Comparison of ENCODE assay signal across 13 cellular contexts in the genomic region with DNA sequence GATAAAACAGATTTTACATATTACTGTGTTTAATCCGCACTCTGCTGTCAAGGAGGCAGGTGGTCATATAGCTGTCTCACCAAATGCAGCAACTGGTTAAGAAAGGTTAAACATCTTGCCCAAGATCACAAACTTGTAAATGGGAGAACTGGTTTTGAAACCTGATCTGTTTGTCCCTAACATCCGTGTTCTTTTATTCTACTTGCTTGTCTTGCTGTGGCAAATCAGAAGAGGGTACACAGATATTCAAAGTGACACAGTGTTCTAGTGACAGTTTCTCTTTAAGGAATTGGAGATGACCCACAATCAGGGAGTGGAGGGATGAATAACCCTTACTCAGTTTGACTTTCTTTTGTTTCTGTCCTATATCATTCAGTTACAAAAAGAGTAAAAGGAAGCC.
"Had no signal": no experiment of that assay in that cellular context is flagged by ENCODE, and none has a peak within 500 bp of the region (broad histone marks: within the 10 kb centered on the region; RNA-seq: fewer than 3 reads in every experiment).

No MANE protein-coding gene starts in this region.

- H3K27me3 Mint-ChIP-seq: activated naive CD4-positive, alpha-beta T cell treated with anti-CD3 and anti-CD28 coated beads, Interleukin-2, amount 50 U/mL, for 24 hours had no signal

- H3K36me3 ChIP-seq: neural progenitor cell, pancreas had no signal

- H3K27ac Mint-ChIP-seq: activated naive CD4-positive, alpha-beta T cell treated with anti-CD3 and anti-CD28 coated beads, Interleukin-2, amount 50 U/mL, for 24 hours; mesothelial cell of epicardium; neural progenitor cell had no signal

- FAIRE-seq: pancreas, urothelium cell line had no signal

- H3K4me3 ChIP-seq: coronary artery, neural progenitor cell, pancreas, skin epidermis had no signal

- H3K9me3 ChIP-seq: pancreas had no signal

- H3K4me1 ChIP-seq: pancreas had no signal

- H3K9ac ChIP-seq: neural progenitor cell had no signal

- H2AFZ ChIP-seq: neural progenitor cell had no signal

- H3K36me3 Mint-ChIP-seq: activated naive CD4-positive, alpha-beta T cell treated with anti-CD3 and anti-CD28 coated beads, Interleukin-2, amount 50 U/mL, for 24 hours; mesothelial cell of epicardium; neural progenitor cell had no signal

- H3K27me3 ChIP-seq: neural progenitor cell, pancreas had no signal

- H3K9me3 Mint-ChIP-seq: activated naive CD4-positive, alpha-beta T cell treated with anti-CD3 and anti-CD28 coated beads, Interleukin-2, amount 50 U/mL, for 24 hours; mesothelial cell of epicardium; neural progenitor cell had no signal

- ATAC-seq: activated CD4-positive, CD25-positive, alpha-beta regulatory T cell treated with anti-CD3 and anti-CD28 coated beads, Interleukin-2, amount 50 U/mL, for 24 hours had no signal

- H3K27ac ChIP-seq: coronary artery, neural progenitor cell, pancreas had no signal

- DNase-seq: activated effector memory CD4-positive, alpha-beta T cell treated with Interleukin-2 at 50 U/mL for 16 hours; activated T-cell treated with anti-CD3 and anti-CD28 coated beads, Interleukin-2, amount 50 U/mL, for 1 hour; central memory CD4-positive, alpha-beta T cell; effector CD4-positive, alpha-beta T cell; hypothalamus; pancreas had no signal

- H3K4me2 ChIP-seq: neural progenitor cell had no signal

- H3K4me3 Mint-ChIP-seq: activated naive CD4-positive, alpha-beta T cell treated with anti-CD3 and anti-CD28 coated beads, Interleukin-2, amount 50 U/mL, for 24 hours; mesothelial cell of epicardium; neural progenitor cell had no signal
